ENCODE assay signal across 28 cellular contexts in genomic region chr5:146582015-146582414, GRCh38.
"Had no signal": no experiment of that assay in that cellular context is flagged by ENCODE, and none has a peak within 500 bp of the region (broad histone marks: within the 10 kb centered on the region; RNA-seq: fewer than 3 reads in every experiment).

No MANE protein-coding gene starts in this region.

- H3K4me3 Mint-ChIP-seq: stimulated activated effector memory CD8-positive, alpha-beta T cell treated with anti-CD3 and anti-CD28 coated beads, Interleukin-12 subunit alpha, Interleukin-12 subunit beta, amount 100 ng/mL, for 72 hours; stimulated activated memory B cell treated with anti-CD40 and anti-IgM and Interleukin-4, amounts not matched to agents 10 μg/mL and 1 μg/mL and 100 μg/mL, for 72 hours; stimulated activated naive B cell treated with anti-CD40 and anti-IgM and Interleukin-4, amounts not matched to agents 10 μg/mL and 1 μg/mL and 100 μg/mL, for 72 hours; stimulated activated naive CD8-positive, alpha-beta T cell treated with anti-CD3 and anti-CD28 coated beads, Interleukin-15, amount 100 ng/mL, for 72 hours; stimulated activated naive CD8-positive, alpha-beta T cell treated with anti-CD3 and anti-CD28 coated beads, Interleukin-15, Interleukin-2, amounts not matched to agents 100 ng/mL and 50 ng/mL, for 24 hours; type B pancreatic cell had no signal

- H3K27ac Mint-ChIP-seq: stimulated activated effector memory CD8-positive, alpha-beta T cell treated with anti-CD3 and anti-CD28 coated beads, Interleukin-12 subunit alpha, Interleukin-12 subunit beta, amount 100 ng/mL, for 72 hours; stimulated activated memory B cell treated with anti-CD40 and anti-IgM and Interleukin-4, amounts not matched to agents 10 μg/mL and 1 μg/mL and 100 μg/mL, for 72 hours; stimulated activated naive B cell treated with anti-CD40 and anti-IgM and Interleukin-4, amounts not matched to agents 10 μg/mL and 1 μg/mL and 100 μg/mL, for 72 hours; stimulated activated naive CD8-positive, alpha-beta T cell treated with anti-CD3 and anti-CD28 coated beads, Interleukin-15, amount 100 ng/mL, for 72 hours; stimulated activated naive CD8-positive, alpha-beta T cell treated with anti-CD3 and anti-CD28 coated beads, Interleukin-15, Interleukin-2, amounts not matched to agents 100 ng/mL and 50 ng/mL, for 24 hours; type B pancreatic cell had no signal

- H3K4me1 Mint-ChIP-seq: stimulated activated effector memory CD8-positive, alpha-beta T cell treated with anti-CD3 and anti-CD28 coated beads, Interleukin-12 subunit alpha, Interleukin-12 subunit beta, amount 100 ng/mL, for 72 hours; stimulated activated memory B cell treated with anti-CD40 and anti-IgM and Interleukin-4, amounts not matched to agents 10 μg/mL and 1 μg/mL and 100 μg/mL, for 72 hours; stimulated activated naive B cell treated with anti-CD40 and anti-IgM and Interleukin-4, amounts not matched to agents 10 μg/mL and 1 μg/mL and 100 μg/mL, for 72 hours; stimulated activated naive CD8-positive, alpha-beta T cell treated with anti-CD3 and anti-CD28 coated beads, Interleukin-15, amount 100 ng/mL, for 72 hours had no signal

- H3K27me3 ChIP-seq: stomach, suprapubic skin, testis, thyroid gland, tibial artery, tibial nerve, transverse colon, upper lobe of left lung, upper lobe of right lung, uterus, vagina had no signal

- DNase-seq: stimulated activated CD4-positive, alpha-beta T cell treated with anti-CD3 and anti-CD28 coated beads, Interleukin-2, amount 100 ng/mL, for 48 hours; stimulated activated CD4-positive, alpha-beta T cell treated with anti-CD3 and anti-CD28 coated beads, Interleukin-4, amount 100 ng/mL, for 1 hour; stimulated activated CD4-positive, alpha-beta T cell treated with anti-CD3 and anti-CD28 coated beads, Interleukin-4, amount 100 ng/mL, for 24 hours; stimulated activated CD4-positive, alpha-beta T cell treated with anti-CD3 and anti-CD28 coated beads, Interleukin-4, amount 100 ng/mL, for 4 hours; stimulated activated CD8-positive, alpha-beta memory T cell treated with anti-CD3 and anti-CD28 coated beads, Interleukin-4, amount 100 ng/mL, for 48 hours; stimulated activated naive B cell treated with anti-CD40 and anti-IgM and Interleukin-4, amounts not matched to agents 10 μg/mL and 1 μg/mL and 100 μg/mL, for 72 hours; stimulated activated naive CD4-positive, alpha-beta T cell; stimulated activated naive CD4-positive, alpha-beta T cell treated with Interleukin-2 at 50 U/mL for 16 hours; stimulated activated naive CD8-positive, alpha-beta T cell treated with anti-CD3 and anti-CD28 coated beads, Interleukin-15, amount 100 ng/mL, for 72 hours; stimulated activated naive CD8-positive, alpha-beta T cell treated with anti-CD3 and anti-CD28 coated beads, Interleukin-15, Interleukin-2, amounts not matched to agents 100 U/mL and 50 U/mL, for 24 hours; stomach; substantia nigra; testis; thyroid gland; tibial artery; transverse colon; trophoblast cell; upper lobe of left lung; upper lobe of right lung; uterus had no signal

- H3K27ac ChIP-seq: stomach, suprapubic skin, testis, thoracic aorta, thyroid gland, tibial artery, tibial nerve, transverse colon, upper lobe of left lung, upper lobe of right lung, uterus, vagina had no signal

- H3K4me1 ChIP-seq: stomach, suprapubic skin, testis, thyroid gland, tibial artery, tibial nerve, transverse colon, upper lobe of left lung, upper lobe of right lung, uterus, vagina had no signal

- H3K36me3 Mint-ChIP-seq: stimulated activated effector memory CD8-positive, alpha-beta T cell treated with anti-CD3 and anti-CD28 coated beads, Interleukin-12 subunit alpha, Interleukin-12 subunit beta, amount 100 ng/mL, for 72 hours; stimulated activated memory B cell treated with anti-CD40 and anti-IgM and Interleukin-4, amounts not matched to agents 10 μg/mL and 1 μg/mL and 100 μg/mL, for 72 hours; stimulated activated naive B cell treated with anti-CD40 and anti-IgM and Interleukin-4, amounts not matched to agents 10 μg/mL and 1 μg/mL and 100 μg/mL, for 72 hours; type B pancreatic cell had no signal

- H3K36me3 ChIP-seq: stomach, suprapubic skin, thoracic aorta, thyroid gland, tibial artery, tibial nerve, transverse colon, upper lobe of left lung, upper lobe of right lung, uterus, vagina had no signal

- H3K4me3 ChIP-seq: stomach, suprapubic skin, testis, thoracic aorta, thyroid gland, tibial artery, tibial nerve, transverse colon, upper lobe of left lung, upper lobe of right lung, uterus, vagina had no signal

- ATAC-seq: stimulated activated effector memory CD8-positive, alpha-beta T cell treated with anti-CD3 and anti-CD28 coated beads, Interleukin-12 subunit alpha, Interleukin-12 subunit beta, amount 100 ng/mL, for 72 hours; stimulated activated memory B cell treated with anti-CD40 and anti-IgM and Interleukin-4, amounts not matched to agents 10 μg/mL and 1 μg/mL and 100 μg/mL, for 72 hours; stimulated activated naive B cell treated with anti-CD40 and anti-IgM and Interleukin-4, amounts not matched to agents 10 μg/mL and 1 μg/mL and 100 μg/mL, for 72 hours; stimulated activated naive CD8-positive, alpha-beta T cell treated with anti-CD3 and anti-CD28 coated beads, Interleukin-15, amount 100 ng/mL, for 72 hours; stimulated activated naive CD8-positive, alpha-beta T cell treated with anti-CD3 and anti-CD28 coated beads, Interleukin-15, Interleukin-2, amounts not matched to agents 100 U/mL and 50 U/mL, for 24 hours; upper lobe of right lung had no signal

- H3K9me3 ChIP-seq: stomach, suprapubic skin, testis, thoracic aorta, thyroid gland, tibial artery, tibial nerve, transverse colon, upper lobe of left lung, upper lobe of right lung, uterus, vagina had no signal

- H3K9me3 Mint-ChIP-seq: stimulated activated memory B cell treated with anti-CD40 and anti-IgM and Interleukin-4, amounts not matched to agents 10 μg/mL and 1 μg/mL and 100 μg/mL, for 72 hours; stimulated activated naive B cell treated with anti-CD40 and anti-IgM and Interleukin-4, amounts not matched to agents 10 μg/mL and 1 μg/mL and 100 μg/mL, for 72 hours; stimulated activated naive CD8-positive, alpha-beta T cell treated with anti-CD3 and anti-CD28 coated beads, Interleukin-15, Interleukin-2, amounts not matched to agents 100 ng/mL and 50 ng/mL, for 24 hours; type B pancreatic cell had no signal
